8 cellular contexts compared by ENCODE assay signal in the genomic region with DNA sequence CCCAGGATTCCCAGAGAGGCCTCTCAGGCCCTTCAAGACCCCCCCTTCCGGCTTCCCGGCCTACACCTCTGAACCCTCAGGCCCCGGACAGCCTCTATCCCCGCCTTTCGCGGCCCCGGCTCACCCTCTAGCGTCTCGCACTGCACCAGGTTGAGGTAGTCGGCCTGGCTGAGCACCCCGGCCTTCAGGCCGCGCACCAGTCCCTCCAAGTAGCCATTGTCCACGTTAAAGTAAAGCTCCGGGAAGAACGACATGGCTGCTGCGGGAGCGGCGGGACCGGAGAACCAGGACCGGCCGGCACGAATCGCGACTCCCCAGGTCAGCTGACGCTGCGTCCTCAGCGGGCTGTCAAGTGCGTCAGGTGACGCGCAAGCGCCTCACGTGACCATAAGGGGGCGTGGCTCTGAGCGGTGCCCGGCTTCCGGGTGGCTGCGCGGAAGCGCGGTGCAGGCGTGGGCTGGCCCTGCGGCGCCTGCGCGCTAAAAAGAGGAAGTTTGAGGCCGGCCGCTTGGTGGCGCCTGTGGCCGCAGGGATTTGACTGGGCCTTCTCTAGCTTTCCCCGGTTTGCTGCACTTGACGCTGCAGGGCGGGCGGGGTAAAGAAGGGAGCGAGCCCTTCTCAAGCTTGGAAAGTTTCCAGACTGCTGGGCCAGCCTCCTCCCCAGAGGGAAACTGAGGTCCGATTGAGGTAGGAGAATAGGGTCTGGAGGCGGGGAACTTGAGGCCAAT. TPM values are rescaled to one million over a fixed set of nuclear protein-coding genes. Genes with fewer than 3 reads are reported as not detected.
A peak's percentile ranks its signal among the peaks of the same experiment; 100 is the strongest.
DNase-seq lines count a peak whose midpoint lies in the region; ATAC-seq and TF ChIP-seq lines count a peak whose summit lies in the region.

A gene (minus strand): TSS at position 325 of the 728 bp plus-strand sequence. CDS start 71 bp downstream, at position 254.

- H3K9me3 ChIP-seq in parathyroid adenoma (ENCODE audit: control insufficient read depth, low read length) (no peaks in the 10 kb centered on the region), tibial nerve (no peaks in the 10 kb centered on the region)

- H3K36me3 Mint-ChIP-seq in activated naive CD8-positive, alpha-beta T cell treated with anti-CD3 and anti-CD28 coated beads, Interleukin-2, amount 50 U/mL, for 24 hours (ENCODE audit: low read depth): peaks cover 10% of the 10 kb centered on the region

- TF ChIP-seq CTCF in GM12874 (IDR thresholded peaks at IDR 0.05; ENCODE audit: insufficient read depth, low read depth, low read length) (peak; percentile 92), parathyroid adenoma (IDR thresholded peaks at IDR 0.05) (peak; percentile 95), tibial nerve (IDR thresholded peaks at IDR 0.05) (peak; percentile 86 to 98 (median 96))

- peak; percentile 94 to 99 for TF ChIP-seq EP300 in tibial nerve (IDR thresholded peaks at IDR 0.05)

- no peaks in the 10 kb centered on the region for H3K9me3 Mint-ChIP-seq in activated naive CD8-positive, alpha-beta T cell treated with anti-CD3 and anti-CD28 coated beads, Interleukin-2, amount 50 U/mL, for 24 hours

- TF ChIP-seq POLR2A in tibial nerve (IDR thresholded peaks at IDR 0.05): peak; percentile 55 to 84

- no peaks in the 10 kb centered on the region for H3K27me3 Mint-ChIP-seq in activated naive CD8-positive, alpha-beta T cell treated with anti-CD3 and anti-CD28 coated beads, Interleukin-2, amount 50 U/mL, for 24 hours

- peak within 1 kb of the TSS; percentile 92 for H3K9ac ChIP-seq in parathyroid adenoma

- H3K27ac ChIP-seq in parathyroid adenoma (peak within 1 kb of the TSS; percentile 93), tibial nerve (peak within 1 kb of the TSS; percentile 82 to 94 (median 90))

- H3K4me3 Mint-ChIP-seq in activated naive CD8-positive, alpha-beta T cell treated with anti-CD3 and anti-CD28 coated beads, Interleukin-2, amount 50 U/mL, for 24 hours: peak within 1 kb of the TSS; percentile 100

- H3K4me1 ChIP-seq in parathyroid adenoma: peaks cover 19% of the 10 kb centered on the region
- peaks cover 0 to 52% (median 23%) of the 10 kb centered on the region in 4 donors for H3K4me1 ChIP-seq in tibial nerve

- ATAC-seq in HG02763 (IDR thresholded peaks at IDR 0.05; ENCODE audit: unreplicated experiment): peak; percentile 93
- peak; percentile 91 for ATAC-seq in activated naive CD8-positive, alpha-beta T cell treated with anti-CD3 and anti-CD28 coated beads, Interleukin-2, amount 50 U/mL, for 24 hours
- ATAC-seq in Right ventricle myocardium superior (ENCODE audit: poor library complexity): peak; percentile 97

- no peaks in the 10 kb centered on the region for H3K36me3 ChIP-seq in parathyroid adenoma (ENCODE audit: control insufficient read depth, insufficient read depth, low read length)
- peaks cover 0 to 16% (median 0%) of the 10 kb centered on the region in 3 donors for H3K36me3 ChIP-seq in tibial nerve

- H3K27me3 ChIP-seq in parathyroid adenoma (ENCODE audit: control insufficient read depth, insufficient read depth, low read length): no peaks in the 10 kb centered on the region
- H3K27me3 ChIP-seq in tibial nerve: no peaks in the 10 kb centered on the region

- H3K4me3 ChIP-seq in parathyroid adenoma (ENCODE audit: low read depth, low read length) (peak within 1 kb of the TSS; percentile 92), tibial nerve (peak within 1 kb of the TSS; percentile 87 to 97 (median 90))

- peaks cover 39% of the 10 kb centered on the region for H3K4me1 Mint-ChIP-seq in activated naive CD8-positive, alpha-beta T cell treated with anti-CD3 and anti-CD28 coated beads, Interleukin-2, amount 50 U/mL, for 24 hours

- 0 to 1% methylated on average over 45 to 47 of the region's 57 CpGs for WGBS in tibial nerve, 2 donors

- intact Hi-C loops in Right ventricle myocardium superior (cut with DNase I): no loop called here

- peak within 1 kb of the TSS; percentile 100 for H2AFZ ChIP-seq in parathyroid adenoma

- H3K79me2 ChIP-seq in parathyroid adenoma: peaks cover 44% of the 10 kb centered on the region

- peak; percentile 96 to 98 (median 96) for DNase-seq in NCI-H1417 (lab: John Stamatoyannopoulos, UW)
- peak; percentile 79 to 94 for DNase-seq in SW 1271 (lab: John Stamatoyannopoulos, UW)
- DNase-seq in activated naive CD8-positive, alpha-beta T cell treated with anti-CD3 and anti-CD28 coated beads, Interleukin-2, amount 50 U/mL, for 24 hours: peak; percentile 100
- DNase-seq in Right ventricle myocardium superior: peak; percentile 99
- peak; percentile 97 to 98 for DNase-seq in tibial nerve (ENCODE audit: low spot score in 2 of 2)

- H3K4me2 ChIP-seq in parathyroid adenoma (ENCODE audit: low read length): peak within 1 kb of the TSS; percentile 97

- H3K27ac Mint-ChIP-seq in activated naive CD8-positive, alpha-beta T cell treated with anti-CD3 and anti-CD28 coated beads, Interleukin-2, amount 50 U/mL, for 24 hours: peak within 1 kb of the TSS; percentile 98

RNA-seq across cellular contexts. Expression of the gene that starts here (rescaled TPM):
- total RNA-seq in Right ventricle myocardium superior (59.9 TPM), tibial nerve (100 to 1,000 TPM in 1 of 4 donors, 10 to 100 TPM in 3; 55.1 to 113 (median 73.7) TPM)

Comparison
In these comparisons a context has a peak if more than half of its experiments do, and no peak if none do; other contexts are left out.
1. Peak in every context shown above with its lines: DNase-seq, ATAC-seq, H3K4me3 ChIP-seq and H3K27ac ChIP-seq.